ENCODE assay signal across 7 cellular contexts in the genomic region with DNA sequence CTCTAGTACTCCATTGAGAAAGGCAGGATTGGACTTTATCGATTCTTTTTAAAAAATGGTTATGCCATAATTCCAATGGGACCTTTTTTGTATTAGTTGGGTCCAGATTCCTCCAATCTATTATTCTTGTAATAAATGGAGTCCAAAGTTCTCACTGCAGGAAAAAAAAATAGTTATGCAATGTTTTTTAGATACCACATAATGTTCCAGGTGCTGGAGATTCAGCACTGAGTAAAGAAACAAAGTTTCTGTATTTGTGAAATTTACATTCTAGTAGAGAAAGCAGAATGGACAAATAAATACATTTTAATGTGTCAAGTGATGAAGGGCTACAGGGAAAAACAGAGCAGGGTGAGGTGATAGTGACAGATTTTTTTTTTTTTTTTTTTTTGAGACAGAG.
"Had no signal": no experiment of that assay in that cellular context is flagged by ENCODE, and none has a peak within 500 bp of the region (broad histone marks: within the 10 kb centered on the region; RNA-seq: fewer than 3 reads in every experiment).

No MANE protein-coding gene starts in this region.

- ATAC-seq: HCT116 had no signal

- H3K27ac Mint-ChIP-seq: HFFc6 had no signal

- H3K9me3 Mint-ChIP-seq: IgD-negative memory B cell had no signal

- DNase-seq: GM23248, GOT3, H7, HFFc6, KBM-7 had no signal

- H3K4me3 Mint-ChIP-seq: HFFc6, IgD-negative memory B cell had no signal
